In the genomic region with DNA sequence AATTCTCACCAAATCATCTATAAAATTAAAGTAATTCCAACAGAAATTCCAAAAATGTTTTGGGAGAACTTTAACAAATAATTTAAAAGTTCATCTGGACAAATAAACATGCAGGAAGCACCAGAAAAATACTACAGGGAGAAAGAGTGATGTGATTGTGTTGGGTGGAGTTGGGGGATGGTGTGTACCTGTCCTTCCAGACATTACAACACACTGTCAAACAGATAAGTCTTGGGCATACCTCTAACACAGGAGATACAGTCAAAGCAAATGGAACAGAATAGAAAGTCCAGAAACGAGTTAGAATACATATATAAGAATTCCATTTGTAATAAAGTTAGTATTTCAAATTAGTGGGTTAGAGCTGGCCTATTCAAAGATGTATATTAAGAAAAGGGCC, we compare ENCODE assay signal across 20 cellular contexts. TPM values are rescaled to one million over a fixed set of nuclear protein-coding genes. Genes with fewer than 3 reads are reported as not detected.
A peak's percentile ranks its signal among the peaks of the same experiment; 100 is the strongest.
DNase-seq lines count a peak whose midpoint lies in the region; ATAC-seq, FAIRE-seq and TF ChIP-seq lines count a peak whose summit lies in the region.
"Had no signal": no experiment of that assay in that cellular context is flagged by ENCODE, and none has a peak within 500 bp of the region (broad histone marks: within the 10 kb centered on the region; RNA-seq: fewer than 3 reads in every experiment).

No MANE protein-coding gene starts in this region.

- H3K9ac ChIP-seq in GM23248 (no peak overlapping the region), endothelial cell of umbilical vein (replicated peaks; ENCODE audit: extremely low read depth, insufficient read depth, low read length) (peak overlapping the region; percentile 0), mesenchymal stem cell (ENCODE audit: low read length) (peak overlapping the region; percentile 54)
- H3K9ac ChIP-seq: BLaER1 had no signal

- no peaks in the 10 kb centered on the region for H3K9me3 Mint-ChIP-seq in activated naive CD4-positive, alpha-beta T cell treated with anti-CD3 and anti-CD28 coated beads, Interleukin-2, amount 50 U/mL, for 72 hours
- H3K9me3 Mint-ChIP-seq: CD4-positive, alpha-beta T cell had no signal

- H3K79me2 ChIP-seq in GM23248 (ENCODE audit: insufficient read depth) (peaks cover 44% of the 10 kb centered on the region), endothelial cell of umbilical vein (ENCODE audit: control insufficient read depth, insufficient read depth, low read length) (peaks cover 4% of the 10 kb centered on the region)

- H3K36me3 ChIP-seq in GM23248 (ENCODE audit: low read depth) (no peaks in the 10 kb centered on the region), RWPE2 (ENCODE audit: low read depth) (no peaks in the 10 kb centered on the region), endothelial cell of umbilical vein (ENCODE audit: control insufficient read depth in 2 of 2, extremely low read depth in 1 of 2, insufficient read depth in 2 of 2, low read length in 2 of 2) (no peaks in the 10 kb centered on the region), mesenchymal stem cell (ENCODE audit: control insufficient read depth in 1 of 2, insufficient read depth in 2 of 2, low read depth in 1 of 2, low read length in 2 of 2) (no peaks in the 10 kb centered on the region)
- H3K36me3 ChIP-seq: BLaER1 had no signal

- no peak overlapping the region for H3K23ac ChIP-seq in mesenchymal stem cell (ENCODE audit: low read length in 2 of 2)

- H3K27ac ChIP-seq in GM23248 = peak overlapping the region; percentile 62
- H3K27ac ChIP-seq in RWPE2 (ENCODE audit: poor library complexity, severe bottlenecking) = peak overlapping the region; percentile 93
- peak overlapping the region; percentile 64 for H3K27ac ChIP-seq in endothelial cell of umbilical vein (ENCODE audit: insufficient read depth, low read depth, low read length)
- no peak overlapping the region for H3K27ac ChIP-seq in mesenchymal stem cell (ENCODE audit: low read length, poor library complexity, severe bottlenecking)
- H3K27ac ChIP-seq: BLaER1 had no signal

- WGBS in GM23248 (ENCODE audit: low coverage in 1 of 2, low lambda C conversion rate in 2 of 2, missing lambda C conversion rate in 2 of 2), 2 experiments = 91 to 97% methylated on average over 1 of the region's 1 CpG
- WGBS in mesenchymal stem cell = no CpG with 5 or more reads among the region's 1 CpG

- no peaks in the 10 kb centered on the region for H3K9me1 ChIP-seq in endothelial cell of umbilical vein (replicated peaks; ENCODE audit: control insufficient read depth, extremely low read depth, insufficient read depth, low read length)

- peaks cover 0 to 18% of the 10 kb centered on the region in 2 donors for H3K36me3 Mint-ChIP-seq in activated naive CD4-positive, alpha-beta T cell treated with anti-CD3 and anti-CD28 coated beads, Interleukin-2, amount 50 U/mL, for 72 hours

- H4K20me1 ChIP-seq in GM23248 (ENCODE audit: insufficient read depth) (no peaks in the 10 kb centered on the region), endothelial cell of umbilical vein (replicated peaks; ENCODE audit: control insufficient read depth, extremely low read depth, insufficient read depth, low read length) (no peaks in the 10 kb centered on the region)
- H4K20me1 ChIP-seq: BLaER1 had no signal

- no peak overlapping the region for H3K18ac ChIP-seq in mesenchymal stem cell (ENCODE audit: low read depth in 1 of 2, low read length in 2 of 2)

- intact Hi-C loops in endothelial cell of umbilical vein (cut with micrococcal nuclease) = no loop called here

- H3K27ac Mint-ChIP-seq in activated naive CD4-positive, alpha-beta T cell treated with anti-CD3 and anti-CD28 coated beads, Interleukin-2, amount 50 U/mL, for 72 hours = no peak overlapping the region
- H3K27ac Mint-ChIP-seq: CD4-positive, alpha-beta T cell had no signal

- H3K27me3 ChIP-seq in GM23248 (replicated peaks; ENCODE audit: insufficient read depth) (no peaks in the 10 kb centered on the region), RWPE2 (ENCODE audit: insufficient read depth, poor library complexity, severe bottlenecking) (no peaks in the 10 kb centered on the region), endothelial cell of umbilical vein (ENCODE audit: control insufficient read depth in 2 of 2, insufficient read depth in 2 of 2, low read length in 2 of 2) (no peaks in the 10 kb centered on the region), mesenchymal stem cell (ENCODE audit: control insufficient read depth in 1 of 2, insufficient read depth in 1 of 2, low read length in 2 of 2) (no peaks in the 10 kb centered on the region)
- H3K27me3 ChIP-seq: BLaER1 had no signal

- POLR2A ChIA-PET in endothelial cell of umbilical vein (lab: Charles Lee) = no interaction called here

- ATAC-seq in RWPE2 (ENCODE audit: low read depth) (no peak), HG03280 (IDR thresholded peaks at IDR 0.05; ENCODE audit: unreplicated experiment) (no peak), HG03520 (IDR thresholded peaks at IDR 0.05; ENCODE audit: unreplicated experiment) (no peak)
- no peak for ATAC-seq in activated naive CD4-positive, alpha-beta T cell treated with anti-CD3 and anti-CD28 coated beads, Interleukin-2, amount 50 U/mL, for 72 hours
- ATAC-seq: Panc1 had no signal

- TF ChIP-seq CTCF in RWPE2 (IDR thresholded peaks at IDR 0.05; ENCODE audit: poor library complexity, severe bottlenecking) = no peak
- no peak for TF ChIP-seq CTCF in endothelial cell of umbilical vein (IDR thresholded peaks at IDR 0.05; ENCODE audit: extremely low read depth in 1 of 2, insufficient read depth in 1 of 2, low read depth in 1 of 2, low read length in 2 of 2)

- H2AFZ ChIP-seq in GM23248 = no peak overlapping the region
- no peak overlapping the region for H2AFZ ChIP-seq in endothelial cell of umbilical vein (ENCODE audit: low read depth, low read length)
- no peak overlapping the region for H2AFZ ChIP-seq in mesenchymal stem cell (ENCODE audit: low read depth, low read length)

- TSS peak; percentile 71 for BruUV-seq in endothelial cell of umbilical vein (replicated peaks; lab: Mats Ljungman, UMichigan)

- no peak overlapping the region for H4K8ac ChIP-seq in mesenchymal stem cell (ENCODE audit: low read length)

- H3K4me1 ChIP-seq in GM23248 (ENCODE audit: insufficient read depth) (peaks cover 41% of the 10 kb centered on the region), RWPE2 (ENCODE audit: insufficient read depth, poor library complexity, severe bottlenecking) (peaks cover 47% of the 10 kb centered on the region), endothelial cell of umbilical vein (ENCODE audit: control insufficient read depth, extremely low read depth, insufficient read depth, low read length) (peaks cover 29% of the 10 kb centered on the region), mesenchymal stem cell (ENCODE audit: control insufficient read depth, insufficient read depth, low read depth, low read length) (peaks cover 3% of the 10 kb centered on the region)
- H3K4me1 ChIP-seq: BLaER1 had no signal

- no peak for FAIRE-seq in endothelial cell of umbilical vein (lab: Jason Lieb, UNC)
- FAIRE-seq: GM12891 had no signal

- H3K4me2 ChIP-seq in GM23248 (ENCODE audit: unreplicated experiment) = peak overlapping the region; percentile 42
- H3K4me2 ChIP-seq in endothelial cell of umbilical vein (ENCODE audit: insufficient read depth, low read length) = peak overlapping the region; percentile 49
- H3K4me2 ChIP-seq in mesenchymal stem cell (ENCODE audit: low read length, poor library complexity, severe bottlenecking) = no peak overlapping the region
- H3K4me2 ChIP-seq: BLaER1 had no signal

- TF ChIP-seq POLR2A in endothelial cell of umbilical vein (IDR thresholded peaks at IDR 0.05; ENCODE audit: low read depth, low read length) = no peak

- no peak overlapping the region for H3K4ac ChIP-seq in mesenchymal stem cell (ENCODE audit: low read depth in 1 of 2, low read length in 2 of 2)

- DNase-seq in GM23248 = no peak
- DNase-seq in RWPE2 (ENCODE audit: low spot score) = no peak
- DNase-seq in endothelial cell of umbilical vein (ENCODE audit: low read depth, low spot score) = no peak
- no peak for DNase-seq in mesenchymal stem cell
- DNase-seq in activated naive CD4-positive, alpha-beta T cell treated with anti-CD3 and anti-CD28 coated beads, Interleukin-2, amount 50 U/mL, for 72 hours (ENCODE audit: low spot score in 2 of 2) = no peak
- DNase-seq: CD4-positive, alpha-beta T cell; COR-L47; DND-41; KBM-7; NCI-H1092 treated with DMSO at 0.1 percent for 48 hours; NCI-H1436 treated with DMSO at 0.1 percent for 48 hours; NCI-H1930; NCI-H2227 treated with DMSO at 0.1 percent for 48 hours; NCI-H510A; NCI-H82 had no signal

- H2BK120ac ChIP-seq in mesenchymal stem cell (ENCODE audit: low read depth, low read length) = no peak overlapping the region

- no peak overlapping the region for H4K91ac ChIP-seq in mesenchymal stem cell (ENCODE audit: low read length)

- H3K14ac ChIP-seq in mesenchymal stem cell (ENCODE audit: low read length in 2 of 2) = no peak overlapping the region

- dilution Hi-C loops in endothelial cell of umbilical vein (cut with MboI; ENCODE audit: extremely low pct_ligation_motif_present, low sequenced_read_pairs) = no loop called here

- H3K79me1 ChIP-seq in mesenchymal stem cell (replicated peaks; ENCODE audit: low read length, poor library complexity, severe bottlenecking) = peaks cover 19% of the 10 kb centered on the region

- no peak overlapping the region for H2BK5ac ChIP-seq in mesenchymal stem cell (ENCODE audit: low read depth, low read length, poor library complexity, severe bottlenecking)

- H3K9me3 ChIP-seq in GM23248 (ENCODE audit: low read depth) (no peaks in the 10 kb centered on the region), RWPE2 (ENCODE audit: severe bottlenecking) (no peaks in the 10 kb centered on the region), endothelial cell of umbilical vein (replicated peaks; ENCODE audit: control insufficient read depth, insufficient read depth, low read length) (no peaks in the 10 kb centered on the region), mesenchymal stem cell (ENCODE audit: control insufficient read depth, low read length) (no peaks in the 10 kb centered on the region)
- H3K9me3 ChIP-seq: BLaER1 had no signal

- H3F3A ChIP-seq in GM23248 (ENCODE audit: insufficient read depth) = peaks cover 25% of the 10 kb centered on the region

- no peak overlapping the region for H2BK15ac ChIP-seq in mesenchymal stem cell (ENCODE audit: low read depth, poor library complexity, severe bottlenecking)

- H2AK5ac ChIP-seq in mesenchymal stem cell (ENCODE audit: low read length, severe bottlenecking) = peak overlapping the region; percentile 44

- H2BK12ac ChIP-seq in mesenchymal stem cell (ENCODE audit: low read length in 2 of 2) = no peak overlapping the region

- CTCF ChIA-PET in endothelial cell of umbilical vein (lab: Charles Lee) = interaction anchor here (0.9 to 1.4 kb wide), 3 partner anchors 177 to 325 kb away, joined by 3 to 9 read pairs (median 4); no protein-coding TSS in a partner anchor

- in situ Hi-C loops in GM23248 (cut with MboI) = loop anchor here (25.0 kb wide), 1 partner anchor 249 kb away; a partner anchor contains a TSS

- no peak overlapping the region for H3K4me3 ChIP-seq in GM23248
- no peak overlapping the region for H3K4me3 ChIP-seq in RWPE2 (ENCODE audit: severe bottlenecking)
- H3K4me3 ChIP-seq in endothelial cell of umbilical vein (replicated peaks in 1 of 3; ENCODE audit: insufficient read depth in 1 of 3, low read depth in 1 of 3, low read length in 3 of 3) = no peak overlapping the region
- H3K4me3 ChIP-seq in mesenchymal stem cell (ENCODE audit: insufficient read depth in 1 of 2, low read depth in 1 of 2, low read length in 2 of 2) = no peak overlapping the region
- H3K4me3 ChIP-seq: BLaER1 had no signal

- H3K9me2 ChIP-seq in GM23248 (ENCODE audit: insufficient read depth) = no peaks in the 10 kb centered on the region

RNA-seq across cellular contexts. Expression of a gene that starts 22.6 kb away (rescaled TPM):
- total RNA-seq in GM23248 (2014; rRNA removed; shearing (Covaris generic)) = 17.8 and 38.5 TPM in 2 replicates
- polyA plus RNA-seq in GM23248 (2016; fragmentation: Nextera tagmentation; extraction: Ambion mirVana) (27.2 and 31.5 TPM in 2 replicates), endothelial cell of umbilical vein (4.6 and 7.0 TPM in 2 replicates)
- total RNA-seq in endothelial cell of umbilical vein = 20.2 and 25.0 TPM in 2 replicates
- 8.3 and 8.8 TPM in 2 replicates for polyA plus RNA-seq in endothelial cell of umbilical vein (2011; cell fraction: cytosol; rRNA removed)
- 10.4 and 13.7 TPM in 2 replicates for polyA plus RNA-seq in endothelial cell of umbilical vein (2011; cell fraction: nucleus; rRNA removed)
- polyA plus RNA-seq in endothelial cell of umbilical vein (2012) = 27.3 and 34.5 TPM in 2 replicates
- 8.4 and 8.7 TPM in 2 replicates for polyA minus RNA-seq in endothelial cell of umbilical vein
- polyA minus RNA-seq in endothelial cell of umbilical vein (2011; cell fraction: cytosol; rRNA and poly(A)+ RNA removed) = 6.3 TPM
- polyA minus RNA-seq in endothelial cell of umbilical vein (2011; cell fraction: nucleus; rRNA and poly(A)+ RNA removed) = 9.4 and 13.3 TPM in 2 replicates
- polyA plus RNA-seq in mesenchymal stem cell (2013, experiment 1 of 2) = 15.9 TPM
- 14.7 TPM for polyA plus RNA-seq in mesenchymal stem cell (2013, experiment 2 of 2)
- 10 to 100 TPM; 20.0 to 43.1 TPM for total RNA-seq in activated naive CD4-positive, alpha-beta T cell treated with anti-CD3 and anti-CD28 coated beads, Interleukin-2, amount 50 U/mL, for 72 hours

RNA-seq across cellular contexts. Expression of a gene that starts 22.8 kb away (rescaled TPM):
- 14.4 and 17.6 TPM in 2 replicates for total RNA-seq in GM23248 (2014; rRNA removed; shearing (Covaris generic))
- polyA plus RNA-seq in GM23248 (2016; fragmentation: Nextera tagmentation; extraction: Ambion mirVana) (9.9 and 10.6 TPM in 2 replicates), endothelial cell of umbilical vein (4.4 and 4.6 TPM in 2 replicates)
- total RNA-seq in endothelial cell of umbilical vein = 14.9 and 15.0 TPM in 2 replicates
- 4.3 and 4.7 TPM in 2 replicates for polyA plus RNA-seq in endothelial cell of umbilical vein (2011; cell fraction: cytosol; rRNA removed)
- 15.1 and 18.3 TPM in 2 replicates for polyA plus RNA-seq in endothelial cell of umbilical vein (2011; cell fraction: nucleus; rRNA removed)
- 11.3 and 11.4 TPM in 2 replicates for polyA plus RNA-seq in endothelial cell of umbilical vein (2012)
- 11.1 and 12.1 TPM in 2 replicates for polyA minus RNA-seq in endothelial cell of umbilical vein
- 6.3 TPM for polyA minus RNA-seq in endothelial cell of umbilical vein (2011; cell fraction: cytosol; rRNA and poly(A)+ RNA removed)
- 13.9 and 19.2 TPM in 2 replicates for polyA minus RNA-seq in endothelial cell of umbilical vein (2011; cell fraction: nucleus; rRNA and poly(A)+ RNA removed)
- polyA plus RNA-seq in mesenchymal stem cell (2013, experiment 1 of 2) = 5.9 TPM
- 6.7 TPM for polyA plus RNA-seq in mesenchymal stem cell (2013, experiment 2 of 2)
- total RNA-seq in activated naive CD4-positive, alpha-beta T cell treated with anti-CD3 and anti-CD28 coated beads, Interleukin-2, amount 50 U/mL, for 72 hours = 10 to 100 TPM; 15.8 to 17.6 TPM
